Comparison of ENCODE assay signal across 19 cellular contexts in the genomic region with DNA sequence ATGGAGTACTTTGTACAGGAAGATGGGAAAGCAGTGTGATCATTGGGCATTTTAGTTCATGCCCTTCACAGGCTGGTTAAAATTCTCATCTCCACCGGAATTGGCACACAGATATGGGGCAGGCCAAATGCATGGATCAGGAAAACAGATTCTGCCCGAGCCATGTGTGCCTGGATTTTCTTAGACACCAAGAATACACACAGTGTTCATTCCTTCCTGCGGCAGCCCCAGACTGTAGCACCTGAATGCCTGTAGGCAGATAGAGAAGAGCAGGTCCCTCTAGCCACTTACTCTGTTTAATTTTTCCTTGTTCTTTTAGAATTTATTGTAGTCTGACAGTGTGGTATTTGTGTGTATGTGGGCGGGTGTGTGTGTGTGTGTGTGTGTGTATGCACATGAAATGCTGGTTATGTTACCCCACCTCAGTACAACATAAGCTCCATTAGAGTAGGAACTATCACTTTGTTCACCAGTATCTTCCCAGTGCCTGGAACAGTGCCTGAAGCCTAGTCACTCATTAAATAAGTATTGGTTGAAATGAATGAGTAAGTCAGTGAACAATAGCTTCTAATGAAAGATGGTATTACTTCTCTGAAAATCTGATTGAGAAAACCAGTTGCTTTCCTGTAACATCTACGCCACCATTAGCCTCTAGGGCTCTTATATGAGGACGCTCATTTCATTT.
"Had no signal": no experiment of that assay in that cellular context is flagged by ENCODE, and none has a peak within 500 bp of the region (broad histone marks: within the 10 kb centered on the region; RNA-seq: fewer than 3 reads in every experiment).

No MANE protein-coding gene starts in this region.

- H3K27me3 Mint-ChIP-seq: stimulated activated naive CD8-positive, alpha-beta T cell treated with anti-CD3 and anti-CD28 coated beads, Interleukin-15, amount 100 ng/mL, for 72 hours had no signal

- H3K4me1 ChIP-seq: colonic mucosa, esophagus squamous epithelium, spleen, testis, tibial nerve had no signal

- H3K4me3 Mint-ChIP-seq: natural killer cell; neural crest cell; stimulated activated memory B cell treated with anti-CD40 and anti-IgM and Interleukin-4, amounts not matched to agents 10 μg/mL and 1 μg/mL and 100 μg/mL, for 72 hours; stimulated activated naive CD8-positive, alpha-beta T cell treated with anti-CD3 and anti-CD28 coated beads, Interleukin-15, amount 100 ng/mL, for 72 hours had no signal

- H3K27me3 ChIP-seq: colonic mucosa, esophagus squamous epithelium, spleen, testis, tibial nerve had no signal

- H3K9me3 ChIP-seq: colonic mucosa, esophagus squamous epithelium, mucosa of descending colon, testis, tibial nerve had no signal

- DNase-seq: colonic mucosa; dermis blood vessel endothelial cell; esophagus squamous epithelium; foreskin melanocyte; head of caudate nucleus; hippocampal formation; kidney glomerular epithelial cell; mucosa of descending colon; natural killer cell; spleen; stimulated activated CD4-positive, alpha-beta T cell treated with anti-CD3 and anti-CD28 coated beads, Interleukin-15, amount 100 ng/mL, for 24 hours; stimulated activated CD4-positive, alpha-beta T cell treated with anti-CD3 and anti-CD28 coated beads, Interleukin-1b, Interleukin-23, amount 100 ng/mL, for 48 hours; stimulated activated CD4-positive, alpha-beta T cell treated with anti-CD3 and anti-CD28 coated beads, Interleukin-4, amount 100 ng/mL, for 24 hours; stimulated activated naive CD8-positive, alpha-beta T cell treated with anti-CD3 and anti-CD28 coated beads, Interleukin-15, amount 100 ng/mL, for 72 hours; testis had no signal

- H3K27ac ChIP-seq: colonic mucosa, esophagus squamous epithelium, spleen, testis, tibial nerve had no signal

- H3K27ac Mint-ChIP-seq: natural killer cell; stimulated activated memory B cell treated with anti-CD40 and anti-IgM and Interleukin-4, amounts not matched to agents 10 μg/mL and 1 μg/mL and 100 μg/mL, for 72 hours had no signal

- H3K9me3 Mint-ChIP-seq: natural killer cell had no signal

- H3K36me3 Mint-ChIP-seq: natural killer cell; stimulated activated memory B cell treated with anti-CD40 and anti-IgM and Interleukin-4, amounts not matched to agents 10 μg/mL and 1 μg/mL and 100 μg/mL, for 72 hours had no signal

- H3K36me3 ChIP-seq: colonic mucosa, esophagus squamous epithelium, spleen, tibial nerve had no signal

- H3K4me1 Mint-ChIP-seq: natural killer cell; neural crest cell; stimulated activated memory B cell treated with anti-CD40 and anti-IgM and Interleukin-4, amounts not matched to agents 10 μg/mL and 1 μg/mL and 100 μg/mL, for 72 hours; stimulated activated naive CD8-positive, alpha-beta T cell treated with anti-CD3 and anti-CD28 coated beads, Interleukin-15, amount 100 ng/mL, for 72 hours had no signal

- H3K4me3 ChIP-seq: colonic mucosa, esophagus squamous epithelium, mucosa of descending colon, spleen, testis, tibial nerve had no signal

- ATAC-seq: mucosa of descending colon; natural killer cell; sciatic nerve; stimulated activated memory B cell treated with anti-CD40 and anti-IgM and Interleukin-4, amounts not matched to agents 10 μg/mL and 1 μg/mL and 100 μg/mL, for 72 hours; stimulated activated naive CD8-positive, alpha-beta T cell treated with anti-CD3 and anti-CD28 coated beads, Interleukin-15, amount 100 ng/mL, for 72 hours had no signal
